In the genomic region with DNA sequence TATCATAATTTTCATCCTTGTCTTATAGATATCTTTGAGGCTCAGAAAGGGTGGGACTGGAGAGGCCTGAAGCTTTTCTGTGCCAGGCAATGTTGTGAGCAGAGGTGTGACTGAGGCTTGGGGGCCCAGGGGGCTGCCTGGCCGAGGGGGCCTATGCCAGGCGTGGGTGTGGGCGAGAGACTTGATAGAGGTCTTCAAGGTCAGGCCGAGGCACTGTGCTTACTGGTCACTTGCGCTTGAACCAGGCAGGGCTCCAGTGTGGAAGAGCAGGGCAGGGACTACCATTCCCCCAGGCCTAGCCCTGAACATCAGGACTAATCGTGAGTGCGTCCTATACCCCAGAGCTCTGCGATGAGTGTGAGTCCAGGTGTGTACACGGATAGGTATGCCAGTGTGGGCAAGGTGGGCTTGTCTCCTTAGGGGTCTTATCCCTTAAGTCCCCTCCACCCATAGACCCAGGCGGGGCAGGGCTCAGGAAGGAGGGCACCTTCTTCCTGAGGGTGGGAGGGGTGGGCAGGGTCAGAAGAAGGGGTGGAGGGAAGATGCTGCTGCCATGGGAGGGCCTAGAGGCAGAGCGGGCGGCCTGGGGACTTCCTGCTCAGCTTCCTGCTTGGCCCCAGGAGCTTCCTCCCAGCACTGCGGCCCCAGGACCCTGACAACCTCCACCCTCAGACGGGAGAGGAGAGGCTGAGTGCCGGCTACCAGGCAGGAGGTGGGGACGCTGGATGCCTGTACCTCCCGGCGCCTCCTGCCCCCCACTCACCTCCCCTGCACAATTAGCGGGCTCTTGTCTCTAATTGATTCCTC, we compare ENCODE assay signal across 1 cellular context.
TF ChIP-seq lines count a peak whose summit lies in the region.

No MANE protein-coding gene starts in this region.

TF ChIP-seq in GM23338, 12 proteins besides CTCF, POLR2A, EP300 and RAD21 (continued from another document):
- TF ChIP-seq ETS1 (IDR thresholded peaks at IDR 0.05): no peak
- TF ChIP-seq EZH2 (IDR thresholded peaks at IDR 0.05; ENCODE audit: low read depth, unreplicated experiment): no peak
- no peak for TF ChIP-seq ZNF331 (CRISPR knock-in tag; IDR thresholded peaks at IDR 0.05; ENCODE audit: low read depth)
